In genomic region chr1:223740058-223740736, GRCh38 we compare ENCODE assay signal across 7 cellular contexts. TPM values are rescaled to one million over a fixed set of nuclear protein-coding genes. Genes with fewer than 3 reads are reported as not detected.
DNase-seq lines count a peak whose midpoint lies in the region; ATAC-seq and TF ChIP-seq lines count a peak whose summit lies in the region.
"Not testable (repeated sequence)": the region's sequence is repeated elsewhere in the genome, so short reads cannot be mapped to it uniquely, and the experiment has no call there.

No MANE protein-coding gene starts in this region.

- not testable (repeated sequence) for H3K27me3 ChIP-seq in PC-9 (ENCODE audit: insufficient read depth, low read depth); brain microvascular endothelial cell (replicated peaks); endodermal cell (ENCODE audit: control insufficient read depth, insufficient read depth, low read length, poor library complexity, severe bottlenecking); prostate gland (replicated peaks; ENCODE audit: insufficient read depth); thyroid gland

- H3K9me3 ChIP-seq in PC-9 (ENCODE audit: insufficient read depth, low read depth); endodermal cell (ENCODE audit: control insufficient read depth, low read length); mucosa of descending colon; prostate gland; thyroid gland: not testable (repeated sequence)

- H3K79me2 ChIP-seq in PC-9 (ENCODE audit: low read depth), result peaks cover 80% of the 10 kb centered on the region

- H3K9me2 ChIP-seq in PC-9 (ENCODE audit: insufficient read depth), result not testable (repeated sequence)

- intact Hi-C loops in PC-9 (cut with micrococcal nuclease; ENCODE audit: unreplicated experiment); left ventricle myocardium superior (cut with micrococcal nuclease); mucosa of descending colon (cut with DNase I, micrococcal nuclease); prostate gland (cut with DNase I); thyroid gland (cut with DNase I): not testable (repeated sequence)

- H3F3A ChIP-seq in PC-9 (ENCODE audit: insufficient read depth, low read depth), result peaks cover 75% of the 10 kb centered on the region

- 0 out of 2 replicates have a peak overlapping the region, but pooled peaks have one; percentile 14 for H3K4me2 ChIP-seq in PC-9

- not testable (repeated sequence) for H3K9me3 Mint-ChIP-seq in endodermal cell

- not testable (repeated sequence) for H3K9ac ChIP-seq in endodermal cell (ENCODE audit: extremely low read depth, low read length, poor library complexity, severe bottlenecking)

- CTCF ChIA-PET in PC-9 (lab: Charles Lee), result not testable (repeated sequence)

- peak; percentile 41 to 64 for DNase-seq in PC-9
- DNase-seq in brain microvascular endothelial cell, endodermal cell, thyroid gland: not testable (repeated sequence)
- DNase-seq in left ventricle myocardium superior, result peak; percentile 9
- DNase-seq in mucosa of descending colon, result peak in 1 of 3 donors; percentile 32
- peak; percentile 54 for DNase-seq in prostate gland (ENCODE audit: low spot score)

- WGBS in endodermal cell (ENCODE audit: insufficient coverage in 1 of 2, insufficient read length in 1 of 2), 2 experiments, result 84 to 95% methylated on average over 8 to 9 of the region's 9 CpGs
- 37% methylated on average over 9 of the region's 9 CpGs for WGBS in prostate gland
- WGBS in thyroid gland, 2 donors, result 79% methylated on average over 9 of the region's 9 CpGs

- BruUV-seq in PC-9 (replicated peaks; lab: Mats Ljungman, UMichigan), result TSS peak; percentile 96

- H3K4me1 ChIP-seq in PC-9 (replicated peaks; ENCODE audit: insufficient read depth) (peaks cover 46% of the 10 kb centered on the region), mucosa of descending colon (ENCODE audit: low read depth) (peaks cover 34% of the 10 kb centered on the region), prostate gland (replicated peaks) (peaks cover 11% of the 10 kb centered on the region), thyroid gland (peaks cover 23 to 34% of the 10 kb centered on the region in 2 donors)
- H3K4me1 ChIP-seq in endodermal cell (ENCODE audit: control insufficient read depth, insufficient read depth, low read length), result not testable (repeated sequence)

- H3K4me3 ChIP-seq in PC-9; brain microvascular endothelial cell (ENCODE audit: low read depth, low read length); endodermal cell (ENCODE audit: low read length); mucosa of descending colon; prostate gland; thyroid gland (replicated peaks in 1 of 3): not testable (repeated sequence)

- peak overlapping the region; percentile 64 for H3K27ac Mint-ChIP-seq in endodermal cell

- H4K20me1 ChIP-seq in PC-9 (ENCODE audit: insufficient read depth), result peaks cover 11% of the 10 kb centered on the region

- in situ Hi-C loops in brain microvascular endothelial cell (cut with HindIII; ENCODE audit: low pct_ligation_motif_present, low sequenced_read_pairs), result not testable (repeated sequence)

- not testable (repeated sequence) for ATAC-seq in left ventricle myocardium superior
- ATAC-seq in mucosa of descending colon, result peak; percentile 47

- not testable (repeated sequence) for H3K4me3 Mint-ChIP-seq in endodermal cell

- H3K4me1 Mint-ChIP-seq in endodermal cell, result peaks cover 16% of the 10 kb centered on the region

- H3K36me3 ChIP-seq in PC-9 (ENCODE audit: low read depth) (peaks cover 51% of the 10 kb centered on the region), brain microvascular endothelial cell (replicated peaks) (peaks cover 49% of the 10 kb centered on the region), endodermal cell (ENCODE audit: control insufficient read depth, insufficient read depth, low read length) (peaks cover 23% of the 10 kb centered on the region)
- not testable (repeated sequence) for H3K36me3 ChIP-seq in mucosa of descending colon (ENCODE audit: low read depth); prostate gland; thyroid gland

- POLR2A ChIA-PET in PC-9 (lab: Charles Lee; ENCODE audit: unreplicated experiment), result interaction anchor here (0.8 to 1.3 kb wide), 3 partner anchors 9 to 21 kb away, joined by 4 to 11 read pairs (median 6); no protein-coding TSS in a partner anchor

- not testable (repeated sequence) for TF ChIP-seq POLR2A in prostate gland (IDR thresholded peaks at IDR 0.05); thyroid gland (IDR thresholded peaks at IDR 0.05)

- not testable (repeated sequence) for H3K27me3 Mint-ChIP-seq in endodermal cell (ENCODE audit: insufficient read depth)

- H3K27ac ChIP-seq in PC-9, result peak overlapping the region; percentile 73
- peak overlapping the region; percentile 30 for H3K27ac ChIP-seq in brain microvascular endothelial cell
- H3K27ac ChIP-seq in endodermal cell (ENCODE audit: low read depth, low read length), result not testable (repeated sequence)
- H3K27ac ChIP-seq in prostate gland, result peak overlapping the region; percentile 72 to 75
- H3K27ac ChIP-seq in thyroid gland, result peak overlapping the region; percentile 67 to 86 (median 79)

- peaks cover 13% of the 10 kb centered on the region for H3K36me3 Mint-ChIP-seq in endodermal cell (ENCODE audit: low read depth)

- H2AFZ ChIP-seq in PC-9, result not testable (repeated sequence)

- not testable (repeated sequence) for TF ChIP-seq CTCF in PC-9 (conservative IDR thresholded peaks at IDR 0.05); brain microvascular endothelial cell (IDR thresholded peaks at IDR 0.05; ENCODE audit: low read depth, low read length, missing control alignments); endodermal cell (conservative IDR thresholded peaks at IDR 0.05); mucosa of descending colon (IDR thresholded peaks at IDR 0.05); prostate gland (IDR thresholded peaks at IDR 0.05); thyroid gland (IDR thresholded peaks at IDR 0.05)

RNA-seq across cellular contexts. Expression of gene CAPN2, which starts 27.9 kb away (rescaled TPM):
- total RNA-seq in PC-9 (2021) (376 and 459 TPM in 2 replicates), endodermal cell (10 to 100 TPM; 49.2 to 49.7 TPM), left ventricle myocardium superior (76.9 TPM), mucosa of descending colon (100 to 1,000 TPM; 200 to 417 (median 305) TPM), prostate gland (100 to 1,000 TPM in 1 of 2 donors, 10 to 100 TPM in 1; 88.5 to 156 TPM), thyroid gland (100 to 1,000 TPM; 134 to 155 (median 148) TPM)
- polyA plus RNA-seq in endodermal cell (2013, experiment 1 of 2), result 71.5 TPM
- polyA plus RNA-seq in endodermal cell (2013, experiment 2 of 2), result 75.9 TPM
